Comparison of ENCODE assay signal across 24 cellular contexts in the genomic region with DNA sequence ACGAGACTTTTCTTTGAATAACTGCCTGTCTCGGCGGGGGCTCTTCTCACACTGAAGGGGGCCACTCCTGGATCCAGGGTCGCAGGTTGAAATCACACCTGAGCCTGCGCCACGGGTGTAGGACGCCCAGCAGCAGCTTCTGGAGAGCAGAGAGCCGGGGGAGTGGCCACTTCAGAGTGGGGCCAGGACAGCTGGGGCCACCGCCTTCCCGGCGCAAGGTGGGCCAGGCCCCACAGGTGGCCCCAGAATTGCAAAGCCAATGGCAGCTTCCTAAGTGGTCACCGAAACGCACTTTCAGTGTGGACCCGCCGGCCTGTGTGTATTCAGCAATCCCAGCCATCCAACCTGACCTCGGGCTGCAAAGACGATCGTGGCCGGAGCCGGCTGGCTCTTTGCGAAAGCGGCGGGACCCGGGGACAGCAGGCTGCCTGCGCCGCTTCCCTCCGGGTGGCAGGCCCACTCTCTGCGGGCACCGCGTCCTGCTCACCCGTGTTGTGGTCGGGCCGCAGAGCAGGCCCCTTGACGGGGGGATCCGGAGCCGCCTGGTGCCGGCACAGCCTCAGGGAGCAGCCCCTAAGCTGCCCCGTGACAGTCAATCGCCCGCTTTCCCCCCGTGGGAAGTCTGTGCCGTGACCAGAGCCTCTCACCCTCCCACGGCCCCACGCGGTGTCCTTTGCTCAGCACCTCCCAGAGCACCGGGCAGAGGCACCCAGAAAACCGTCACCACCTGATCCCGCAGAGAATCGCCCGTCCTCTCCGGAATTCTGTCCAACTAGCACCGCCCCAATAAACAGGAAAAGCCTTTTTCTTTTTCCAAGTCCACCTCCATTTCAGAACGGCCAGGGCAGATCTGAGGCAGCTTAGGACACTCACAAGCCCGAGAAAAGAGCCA.
"Had no signal": no experiment of that assay in that cellular context is flagged by ENCODE, and none has a peak within 500 bp of the region (broad histone marks: within the 10 kb centered on the region; RNA-seq: fewer than 3 reads in every experiment).

No MANE protein-coding gene starts in this region.

- H3K27ac Mint-ChIP-seq: activated B cell treated with CpG ODN at 0.5 μM for 24 hours; activated CD4-positive, alpha-beta memory T cell treated with anti-CD3 and anti-CD28 coated beads for 36 hours; activated CD4-positive, alpha-beta T cell treated with anti-CD3 and anti-CD28 coated beads for 36 hours; activated naive CD8-positive, alpha-beta T cell treated with anti-CD3 and anti-CD28 coated beads for 36 hours; progenitor cell of endocrine pancreas; T-helper 1 cell treated with Interleukin-12 subunit alpha and Interleukin-12 subunit beta and Interleukin-4 antibody, amounts not matched to agents 30 μg/mL and 1 μg/mL, for 36 hours had no signal

- H3K27me3 ChIP-seq: breast epithelium, colonic mucosa, dorsolateral prefrontal cortex, gastrocnemius medialis, heart left ventricle, thyroid gland had no signal

- H3K4me1 ChIP-seq: breast epithelium had no signal

- H3K36me3 Mint-ChIP-seq: activated CD4-positive, alpha-beta memory T cell treated with anti-CD3 and anti-CD28 coated beads for 36 hours had no signal

- H3K4me3 ChIP-seq: breast epithelium, colonic mucosa, gastrocnemius medialis, heart left ventricle, mucosa of descending colon, thyroid gland had no signal

- H3K27ac ChIP-seq: breast epithelium, colonic mucosa, dorsolateral prefrontal cortex, esophagus squamous epithelium, gastrocnemius medialis, thyroid gland had no signal

- DNase-seq: activated B cell treated with CpG ODN at 0.5 μM for 24 hours; activated CD4-positive, alpha-beta memory T cell treated with anti-CD3 and anti-CD28 coated beads for 36 hours; activated CD4-positive, alpha-beta T cell treated with anti-CD3 and anti-CD28 coated beads for 36 hours; activated naive CD4-positive, alpha-beta T cell treated with Interleukin-2 at 50 U/mL for 16 hours; activated naive CD8-positive, alpha-beta T cell treated with anti-CD3 and anti-CD28 coated beads for 36 hours; activated T-cell treated with anti-CD3 and anti-CD28 coated beads, Interleukin-2, amount 50 U/mL, for 48 hours; colonic mucosa; dorsolateral prefrontal cortex; esophagus squamous epithelium; gastrocnemius medialis; heart left ventricle; left cardiac atrium; mesendoderm; mucosa of descending colon; naive B cell; retina; stimulated activated CD4-positive, alpha-beta T cell treated with anti-CD3 and anti-CD28 coated beads, Interleukin-4, amount 100 ng/mL, for 24 hours; stimulated activated naive CD4-positive, alpha-beta T cell treated with Interleukin-2 at 50 U/mL for 16 hours; substantia nigra; thyroid gland had no signal

- H3K9me3 ChIP-seq: breast epithelium, colonic mucosa, esophagus squamous epithelium, gastrocnemius medialis, mucosa of descending colon, thyroid gland had no signal

- H3K9me3 Mint-ChIP-seq: activated B cell treated with CpG ODN at 0.5 μM for 24 hours had no signal

- H3K4me3 Mint-ChIP-seq: activated B cell treated with CpG ODN at 0.5 μM for 24 hours; activated CD4-positive, alpha-beta memory T cell treated with anti-CD3 and anti-CD28 coated beads for 36 hours; activated CD4-positive, alpha-beta T cell treated with anti-CD3 and anti-CD28 coated beads for 36 hours; activated naive CD8-positive, alpha-beta T cell treated with anti-CD3 and anti-CD28 coated beads for 36 hours; T-helper 1 cell treated with Interleukin-12 subunit alpha and Interleukin-12 subunit beta and Interleukin-4 antibody, amounts not matched to agents 30 μg/mL and 1 μg/mL, for 36 hours had no signal

- H3K36me3 ChIP-seq: breast epithelium, colonic mucosa, esophagus squamous epithelium, gastrocnemius medialis, heart left ventricle, thyroid gland had no signal

- ATAC-seq: activated CD4-positive, alpha-beta T cell treated with anti-CD3 and anti-CD28 coated beads for 36 hours; gastrocnemius medialis; heart left ventricle; left cardiac atrium; mucosa of descending colon had no signal

- FAIRE-seq: islet of Langerhans had no signal
